Comparison of ENCODE assay signal across 19 cellular contexts in genomic region chr20:41018153-41018552, GRCh38. TPM values are rescaled to one million over a fixed set of nuclear protein-coding genes. Genes with fewer than 3 reads are reported as not detected.
DNase-seq lines count a peak whose midpoint lies in the region; ATAC-seq, FAIRE-seq and TF ChIP-seq lines count a peak whose summit lies in the region.
"Had no signal": no experiment of that assay in that cellular context is flagged by ENCODE, and none has a peak within 500 bp of the region (broad histone marks: within the 10 kb centered on the region; RNA-seq: fewer than 3 reads in every experiment).

No MANE protein-coding gene starts in this region.

- in situ Hi-C loops in IMR-90 (cut with MboI; ENCODE audit: low sequenced_read_pairs): no loop called here

- H3K27me3 ChIP-seq in IMR-90 (ENCODE audit: control insufficient read depth, insufficient read depth, low read length) (peaks cover 2% of the 10 kb centered on the region; the same call in 1 of the 2 replicates), bronchial epithelial cell (ENCODE audit: control insufficient read depth, insufficient read depth, low read length) (no peaks in the 10 kb centered on the region), keratinocyte (ENCODE audit: control insufficient read depth, extremely low read depth, insufficient read depth, low read length) (no peaks in the 10 kb centered on the region)
- H3K27me3 ChIP-seq: BLaER1 had no signal

- H2BK5ac ChIP-seq in IMR-90 (ENCODE audit: low read depth, low read length, poor library complexity, severe bottlenecking): no peak overlapping the region

- peak overlapping the region; percentile 9 for H3K27ac Mint-ChIP-seq in Calu3 (ENCODE audit: unreplicated experiment)
- H3K27ac Mint-ChIP-seq in HFFc6: no peak overlapping the region
- H3K27ac Mint-ChIP-seq: CD4-positive, alpha-beta memory T cell; IgD-negative memory B cell had no signal

- DNase-seq in Calu3 (no peak), IMR-90 (peak; percentile 34), bronchial epithelial cell (ENCODE audit: low read depth) (peak; percentile 98), keratinocyte (ENCODE audit: low read depth, low spot score) (peak; percentile 65), HFFc6 (no peak)
- DNase-seq: CD4-positive, alpha-beta memory T cell; DMS79 treated with DMSO at 0.1 percent for 48 hours; Kasumi-1; MM.1S; NCI-H1092 treated with DMSO at 0.1 percent for 48 hours; NCI-H146; NCI-H2029 treated with DMSO at 0.1 percent for 48 hours; NCI-H510A treated with DMSO at 0.1 percent for 48 hours had no signal

- H3K4me2 ChIP-seq in IMR-90 (ENCODE audit: low read depth, low read length) (no peak overlapping the region), keratinocyte (ENCODE audit: control insufficient read depth, extremely low read depth, insufficient read depth, low read depth, low read length) (peak overlapping the region; percentile 86)
- H3K4me2 ChIP-seq: BLaER1 had no signal

- no peaks in the 10 kb centered on the region for H3K36me3 Mint-ChIP-seq in Calu3 (ENCODE audit: insufficient read depth, unreplicated experiment)
- no peaks in the 10 kb centered on the region for H3K36me3 Mint-ChIP-seq in HFFc6 (ENCODE audit: low read depth)
- H3K36me3 Mint-ChIP-seq: CD4-positive, alpha-beta memory T cell; IgD-negative memory B cell had no signal

- H3K4me1 ChIP-seq in IMR-90 (ENCODE audit: control insufficient read depth, insufficient read depth, low read length) (no peaks in the 10 kb centered on the region), keratinocyte (ENCODE audit: control insufficient read depth, extremely low read depth, insufficient read depth, low read length) (peaks cover 27% of the 10 kb centered on the region)

- no peak overlapping the region; the same call in 1 of the 2 replicates for H2AK5ac ChIP-seq in IMR-90 (ENCODE audit: low read depth, low read length)

- H3K4me1 Mint-ChIP-seq in Calu3 (ENCODE audit: low read depth, unreplicated experiment) (peaks cover 50% of the 10 kb centered on the region), HFFc6 (ENCODE audit: low read depth) (peaks cover 9% of the 10 kb centered on the region)

- BruUV-seq in Calu3 (replicated peaks; lab: Mats Ljungman, UMichigan): no TSS peak
- BruUV-seq in IMR-90 (replicated peaks; lab: Mats Ljungman, UMichigan): no TSS peak

- no peak overlapping the region for H3K23ac ChIP-seq in IMR-90 (ENCODE audit: low read depth, low read length)

- POLR2A ChIA-PET in IMR-90 (lab: Charles Lee; ENCODE audit: unreplicated experiment): no interaction called here

- H2BK15ac ChIP-seq in IMR-90 (ENCODE audit: low read depth, low read length): no peak overlapping the region

- TF ChIP-seq CTCF in Calu3 (IDR thresholded peaks at IDR 0.05; ENCODE audit: unreplicated experiment): no peak
- TF ChIP-seq CTCF in IMR-90 (conservative IDR thresholded peaks at IDR 0.05; ENCODE audit: low read depth, low read length): no peak
- no peak for TF ChIP-seq CTCF in bronchial epithelial cell (IDR thresholded peaks at IDR 0.05; ENCODE audit: insufficient read depth, low read length, severe bottlenecking)
- TF ChIP-seq CTCF in keratinocyte (optimal IDR thresholded peaks at IDR 0.05 in 1 of 3, IDR thresholded peaks at IDR 0.05 in 1 of 3, conservative IDR thresholded peaks at IDR 0.05 in 1 of 3; ENCODE audit: extremely low read depth in 1 of 3, insufficient read depth in 2 of 3, low read length in 3 of 3): no peak
- no peak for TF ChIP-seq CTCF in HFFc6 (IDR thresholded peaks at IDR 0.05)

- no peak overlapping the region for H2BK20ac ChIP-seq in IMR-90 (ENCODE audit: low read depth, low read length)

- no peak overlapping the region for H4K5ac ChIP-seq in IMR-90 (ENCODE audit: low read depth, low read length)

- H4K8ac ChIP-seq in IMR-90 (ENCODE audit: low read depth in 2 of 2, low read length in 2 of 2): no peak overlapping the region

- H3K9me3 ChIP-seq in IMR-90 (ENCODE audit: control insufficient read depth, insufficient read depth, low read length) (no peaks in the 10 kb centered on the region), keratinocyte (ENCODE audit: control insufficient read depth, low read depth, low read length) (no peaks in the 10 kb centered on the region)
- H3K9me3 ChIP-seq: BLaER1 had no signal

- no peak for TF ChIP-seq RAD21 in IMR-90 (IDR thresholded peaks at IDR 0.05; ENCODE audit: low read length)

- no peak for ATAC-seq in IMR-90 (ENCODE audit: low read depth)
- no peak for ATAC-seq in HG03135 (IDR thresholded peaks at IDR 0.05; ENCODE audit: unreplicated experiment)
- no peak for ATAC-seq in HG02973 (IDR thresholded peaks at IDR 0.05; ENCODE audit: unreplicated experiment)

- no peak overlapping the region for H3K18ac ChIP-seq in IMR-90 (ENCODE audit: low read depth, low read length)

- H2AK9ac ChIP-seq in IMR-90 (replicated peaks; ENCODE audit: low read depth, low read length, poor library complexity): no peak overlapping the region

- no peak overlapping the region for H3K4ac ChIP-seq in IMR-90 (ENCODE audit: low read depth, low read length)

- H3K4me3 Mint-ChIP-seq in Calu3 (ENCODE audit: low read depth, unreplicated experiment) (no peak overlapping the region), HFFc6 (no peak overlapping the region)
- H3K4me3 Mint-ChIP-seq: CD4-positive, alpha-beta memory T cell had no signal

- no peak overlapping the region for H3K27ac ChIP-seq in IMR-90 (ENCODE audit: insufficient read depth, low read length)
- peak overlapping the region; percentile 96 for H3K27ac ChIP-seq in keratinocyte (ENCODE audit: control insufficient read depth, insufficient read depth, low read length)
- H3K27ac ChIP-seq: BLaER1 had no signal

- H4K20me1 ChIP-seq in IMR-90 (ENCODE audit: insufficient read depth, low read length) (no peaks in the 10 kb centered on the region), keratinocyte (ENCODE audit: control insufficient read depth, extremely low read depth, insufficient read depth, low read length) (no peaks in the 10 kb centered on the region)
- H4K20me1 ChIP-seq: BLaER1 had no signal

- H3K56ac ChIP-seq in IMR-90 (ENCODE audit: extremely low read depth, insufficient read depth, low read length): no peak overlapping the region

- no peak overlapping the region for H2BK120ac ChIP-seq in IMR-90 (ENCODE audit: low read depth, low read length)

- H3K14ac ChIP-seq in IMR-90 (replicated peaks; ENCODE audit: low read depth, low read length): no peak overlapping the region

- no peak overlapping the region for H4K91ac ChIP-seq in IMR-90 (ENCODE audit: insufficient read depth, low read depth, low read length)

- no peaks in the 10 kb centered on the region; a peak in 1 of 4 replicates for H3K79me1 ChIP-seq in IMR-90 (ENCODE audit: low read depth in 1 of 2, low read length in 2 of 2)

- dilution Hi-C loops in IMR-90 (cut with HindIII; ENCODE audit: low sequenced_read_pairs, unreplicated experiment) (no loop called here), keratinocyte (cut with MboI; ENCODE audit: extremely low pct_ligation_motif_present, low sequenced_read_pairs) (no loop called here)

- no peak overlapping the region for H2AFZ ChIP-seq in IMR-90 (replicated peaks; ENCODE audit: low read length, poor library complexity)
- H2AFZ ChIP-seq in keratinocyte (ENCODE audit: control insufficient read depth, low read length): peak overlapping the region; percentile 34

- intact Hi-C loops in Calu3 (cut with micrococcal nuclease; ENCODE audit: unreplicated experiment) (no loop called here), IMR-90 (cut with micrococcal nuclease) (no loop called here)

- H3K27me3 Mint-ChIP-seq in Calu3 (ENCODE audit: unreplicated experiment) (no peaks in the 10 kb centered on the region), HFFc6 (ENCODE audit: insufficient read depth) (peaks cover 10% of the 10 kb centered on the region)
- H3K27me3 Mint-ChIP-seq: IgD-negative memory B cell had no signal

- no peaks in the 10 kb centered on the region for H3K79me2 ChIP-seq in keratinocyte (ENCODE audit: control insufficient read depth, insufficient read depth, low read length)

- H3K9me3 Mint-ChIP-seq in Calu3 (ENCODE audit: low read depth, unreplicated experiment) (peaks cover 2% of the 10 kb centered on the region), HFFc6 (no peaks in the 10 kb centered on the region)
- H3K9me3 Mint-ChIP-seq: CD4-positive, alpha-beta memory T cell; IgD-negative memory B cell had no signal

- H3K36me3 ChIP-seq in IMR-90 (ENCODE audit: control insufficient read depth, insufficient read depth, low read length): no peaks in the 10 kb centered on the region
- no peaks in the 10 kb centered on the region for H3K36me3 ChIP-seq in bronchial epithelial cell (ENCODE audit: control insufficient read depth, insufficient read depth, low read length)
- no peaks in the 10 kb centered on the region for H3K36me3 ChIP-seq in keratinocyte (ENCODE audit: control insufficient read depth in 2 of 2, extremely low read depth in 1 of 2, insufficient read depth in 2 of 2, low read length in 2 of 2)
- H3K36me3 ChIP-seq: BLaER1 had no signal

- CTCF ChIA-PET in Calu3 (lab: Charles Lee) (interaction anchor here (1.2 to 1.6 kb wide), 4 partner anchors 10 to 28 kb away, joined by 3 to 7 read pairs (median 5); partner anchors contain the start of gene TOP1), IMR-90 (lab: Yijun Ruan, JAX) (interaction anchor here (1.3 kb wide), 1 partner anchor 13 kb away, joined by 4 read pairs; no protein-coding TSS in a partner anchor)

- peak; percentile 7 for FAIRE-seq in bronchial epithelial cell (lab: Jason Lieb, UNC)
- peak; percentile 80 for FAIRE-seq in keratinocyte (lab: Jason Lieb, UNC)
- FAIRE-seq: D721Med, H1 had no signal

- H3K4me3 ChIP-seq in IMR-90 (ENCODE audit: insufficient read depth, low read depth, low read length) (no peak overlapping the region), bronchial epithelial cell (ENCODE audit: low read depth, low read length) (no peak overlapping the region), keratinocyte (ENCODE audit: control insufficient read depth in 2 of 3, extremely low read depth in 1 of 3, insufficient read depth in 2 of 3, low read depth in 1 of 3, low read length in 3 of 3) (peak overlapping the region in 2 of 3 experiments; percentile 47 to 48)
- H3K4me3 ChIP-seq: BLaER1 had no signal

- no peaks in the 10 kb centered on the region; the same call in 1 of the 2 replicates for H3K9me1 ChIP-seq in IMR-90 (ENCODE audit: insufficient read depth, low read length)
- no peaks in the 10 kb centered on the region for H3K9me1 ChIP-seq in keratinocyte (ENCODE audit: control insufficient read depth, extremely low read depth, insufficient read depth, low read length)

- H3K9ac ChIP-seq in IMR-90 (ENCODE audit: low read depth, low read length) (no peak overlapping the region), keratinocyte (ENCODE audit: control insufficient read depth, extremely low read depth, insufficient read depth, low read length) (peak overlapping the region; percentile 65)
- H3K9ac ChIP-seq: BLaER1 had no signal

- WGBS in IMR-90 (ENCODE audit: extremely low coverage in 2 of 2, insufficient read length in 1 of 2), 2 experiments: 20% methylated on average over 1 of the region's 2 CpGs; no CpG with 5 or more reads in 1 of the 2 experiments

- TF ChIP-seq POLR2A in IMR-90 (IDR thresholded peaks at IDR 0.05; ENCODE audit: low read depth, low read length): no peak

RNA-seq across cellular contexts. Expression of gene TOP1, which starts 10.5 kb away (rescaled TPM):
- total RNA-seq in Calu3 (2022) (129 and 152 TPM in 2 replicates), IMR-90 (2012; rRNA removed) (14.0 and 20.8 TPM in 2 replicates), bronchial epithelial cell (18.2 and 37.5 TPM in 2 replicates)
- polyA plus RNA-seq in IMR-90 (2012; rRNA removed) (14.7 and 21.5 TPM in 2 replicates), keratinocyte (13.8 to 25.2 TPM (median 20.4 TPM) in 3 replicates)
- 3.9 and 6.4 TPM in 2 replicates for polyA plus RNA-seq in IMR-90 (2012; cell fraction: cytosol; rRNA removed)
- polyA plus RNA-seq in IMR-90 (2012; cell fraction: nucleus; rRNA removed; ENCODE audit: low replicate concordance): 3.2 and 18.6 TPM in 2 replicates
- polyA plus RNA-seq in keratinocyte (2011; ENCODE audit: low read depth): 249 TPM
- polyA plus RNA-seq in keratinocyte (2011; cell fraction: cytosol; rRNA removed): 15.7 and 22.8 TPM in 2 replicates
- polyA plus RNA-seq in keratinocyte (2011; cell fraction: nucleus; rRNA removed): 30.5 and 40.4 TPM in 2 replicates
- 58.4 and 64.0 TPM in 2 replicates for polyA plus RNA-seq in keratinocyte (2012; ENCODE audit: low replicate concordance)
- polyA minus RNA-seq in keratinocyte: 7.4 to 27.4 TPM (median 7.8 TPM) in 3 replicates
- polyA minus RNA-seq in keratinocyte (2011; cell fraction: cytosol; rRNA and poly(A)+ RNA removed): 16.5 TPM
- 14.8 and 40.6 TPM in 2 replicates for polyA minus RNA-seq in keratinocyte (2011; cell fraction: nucleus; rRNA and poly(A)+ RNA removed)
- total RNA-seq in HFFc6 (2021; fragmentation: NEBNext Ultra II Directional; extraction: Animal tissue kit (Norgen Biotek cat#: 25700)): 10 to 100 TPM; 62.1 to 77.0 (median 73.0) TPM

Comparison
In these comparisons a context has a peak if more than half of its experiments do, and no peak if none do; other contexts are left out.
1. DNase-seq: peak in IMR-90 (single experiment), bronchial epithelial cell (single experiment) and keratinocyte (single experiment); none in Calu3 (single experiment) and HFFc6 (single experiment).
2. H3K4me3 ChIP-seq: peak in keratinocyte (2 of 3); none in IMR-90 (single experiment) and bronchial epithelial cell (single experiment).